13 cellular contexts compared by ENCODE assay signal in genomic region chr11:126607776-126608625, GRCh38.
DNase-seq lines count a peak whose midpoint lies in the region; ATAC-seq, FAIRE-seq and TF ChIP-seq lines count a peak whose summit lies in the region.
"Had no signal": no experiment of that assay in that cellular context is flagged by ENCODE, and none has a peak within 500 bp of the region (broad histone marks: within the 10 kb centered on the region; RNA-seq: fewer than 3 reads in every experiment).

No MANE protein-coding gene starts in this region.

- H4K5ac ChIP-seq in H1 (ENCODE audit: insufficient read length, low read depth, low read length): no peak overlapping the region

- H3K9me3 Mint-ChIP-seq in stimulated activated naive CD8-positive, alpha-beta T cell treated with anti-CD3 and anti-CD28 coated beads, Interleukin-15, amount 100 ng/mL, for 72 hours: no peaks in the 10 kb centered on the region
- H3K9me3 Mint-ChIP-seq: CD8-positive, alpha-beta memory T cell had no signal

- peak overlapping the region; percentile 38; the same call in 1 of the 2 replicates for H2BK5ac ChIP-seq in H1 (ENCODE audit: low read depth, low read length)

- H3K9me2 ChIP-seq in Karpas-422 (replicated peaks; ENCODE audit: insufficient read depth, low read length): no peaks in the 10 kb centered on the region

- POLR2A ChIA-PET in H1 (lab: Charles Lee; ENCODE audit: partially characterized antibody): interaction anchor here (0.6 kb wide), 1 partner anchor 132 kb away, joined by 3 read pairs; no protein-coding TSS in a partner anchor

- TF ChIP-seq POLR2A in H1 (IDR thresholded peaks at IDR 0.05; ENCODE audit: control extremely low read depth in 1 of 2, low read depth in 2 of 2, low read length in 2 of 2) (no peak), erythroblast (IDR thresholded peaks at IDR 0.05; ENCODE audit: low read length) (no peak)

- H3K14ac ChIP-seq in H1 (ENCODE audit: insufficient read length): no peak overlapping the region

- peak overlapping the region; percentile 30; the same call in 1 of the 2 replicates for H3K9ac ChIP-seq in Karpas-422 (ENCODE audit: low read length)
- H3K9ac ChIP-seq in H1 (replicated peaks in 1 of 4; ENCODE audit: extremely low read depth in 1 of 4, low read depth in 3 of 4, low read length in 3 of 4): no peak overlapping the region
- H3K9ac ChIP-seq: parathyroid adenoma had no signal

- H3K4me3 ChIP-seq in Karpas-422 (ENCODE audit: low read length) (no peak overlapping the region), H1 (ENCODE audit: extremely low read depth in 1 of 4, insufficient read depth in 2 of 4, low read depth in 3 of 4, low read length in 4 of 4) (peak overlapping the region in 1 of 4 experiments; percentile 39; a peak in 1 of 8 replicates)

- peak overlapping the region; percentile 86; the same call in 1 of the 2 replicates for H2BK12ac ChIP-seq in H1 (ENCODE audit: low read depth, low read length)

- H3K9me3 ChIP-seq in Karpas-422 (ENCODE audit: low read length) (no peaks in the 10 kb centered on the region), H1 (ENCODE audit: insufficient read depth in 2 of 2, low read depth in 1 of 2, low read length in 1 of 2) (peaks cover 0 to 4% of the 10 kb centered on the region in 2 experiments; a peak in 2 of 4 replicates)

- H3K4me1 ChIP-seq in Karpas-422 (ENCODE audit: low read length) (peaks cover 30% of the 10 kb centered on the region), H1 (replicated peaks in 1 of 4; ENCODE audit: control insufficient read depth in 3 of 4, insufficient read depth in 4 of 4, low read length in 3 of 4) (peaks cover 3 to 12% (median 9%) of the 10 kb centered on the region in 4 experiments)
- H3K4me1 ChIP-seq: parathyroid adenoma had no signal

- TF ChIP-seq CTCF in H1 (IDR thresholded peaks at IDR 0.05; ENCODE audit: control extremely low read depth in 1 of 3, insufficient read depth in 1 of 3, low read depth in 1 of 3, low read length in 3 of 3): no peak

- no peaks in the 10 kb centered on the region for H3K79me2 ChIP-seq in Karpas-422 (ENCODE audit: low read length)
- H3K79me2 ChIP-seq in H1 (ENCODE audit: control insufficient read depth in 1 of 2, insufficient read depth in 2 of 2, low read length in 2 of 2): no peaks in the 10 kb centered on the region
- H3K79me2 ChIP-seq: parathyroid adenoma had no signal

- peaks cover 29% of the 10 kb centered on the region for H3K27me3 Mint-ChIP-seq in stimulated activated naive CD8-positive, alpha-beta T cell treated with anti-CD3 and anti-CD28 coated beads, Interleukin-15, amount 100 ng/mL, for 72 hours

- H2AFZ ChIP-seq in Karpas-422 (ENCODE audit: low read length) (peak overlapping the region; percentile 48; the same call in 1 of the 2 replicates), H1 (ENCODE audit: low read length) (peak overlapping the region; percentile 43; the same call in 1 of the 2 replicates)
- H2AFZ ChIP-seq: parathyroid adenoma had no signal

- H3K36me3 ChIP-seq in Karpas-422 (ENCODE audit: insufficient read depth, low read length): no peaks in the 10 kb centered on the region
- no peaks in the 10 kb centered on the region for H3K36me3 ChIP-seq in H1 (ENCODE audit: control insufficient read depth in 2 of 4, insufficient read depth in 4 of 4, low read length in 3 of 4)

- no peaks in the 10 kb centered on the region for H3K27me3 ChIP-seq in Karpas-422 (ENCODE audit: low read length)
- H3K27me3 ChIP-seq in H1 (replicated peaks in 1 of 4; ENCODE audit: control insufficient read depth in 3 of 4, extremely low read depth in 1 of 4, insufficient read depth in 3 of 4, low read length in 3 of 4): no peaks in the 10 kb centered on the region; a peak in 3 of 7 replicates

- no peak overlapping the region for H3K4me3 Mint-ChIP-seq in stimulated activated naive CD8-positive, alpha-beta T cell treated with anti-CD3 and anti-CD28 coated beads, Interleukin-15, amount 100 ng/mL, for 72 hours
- H3K4me3 Mint-ChIP-seq: CD8-positive, alpha-beta memory T cell had no signal

- no peak overlapping the region for H2BK20ac ChIP-seq in H1 (ENCODE audit: low read length)

- H3K27ac Mint-ChIP-seq in stimulated activated naive CD8-positive, alpha-beta T cell treated with anti-CD3 and anti-CD28 coated beads, Interleukin-15, amount 100 ng/mL, for 72 hours: no peak overlapping the region
- H3K27ac Mint-ChIP-seq: CD8-positive, alpha-beta memory T cell had no signal

- H2BK15ac ChIP-seq in H1 (ENCODE audit: low read length): peak overlapping the region; percentile 73; the same call in 1 of the 2 replicates

- no peak for ATAC-seq in stimulated activated naive CD8-positive, alpha-beta T cell treated with anti-CD3 and anti-CD28 coated beads, Interleukin-15, amount 100 ng/mL, for 72 hours

- no peaks in the 10 kb centered on the region; the same call in 1 of the 2 replicates for H3K23me2 ChIP-seq in H1 (ENCODE audit: low read depth, low read length)

- H3K4ac ChIP-seq in H1 (replicated peaks; ENCODE audit: insufficient read length, low read depth, low read length): no peak overlapping the region

- H4K91ac ChIP-seq in H1 (replicated peaks; ENCODE audit: insufficient read length, low read length): no peak overlapping the region

- H3K56ac ChIP-seq in H1 (replicated peaks; ENCODE audit: insufficient read length, low read depth, low read length): no peak overlapping the region

- peak overlapping the region; percentile 54 for H4K8ac ChIP-seq in H1 (ENCODE audit: extremely low read depth, insufficient read depth, low read length)

- no peak for TF ChIP-seq EP300 in H1 (IDR thresholded peaks at IDR 0.05; ENCODE audit: borderline replicate concordance in 1 of 2, low read depth in 2 of 2, low read length in 2 of 2)

- H3K23ac ChIP-seq in H1 (ENCODE audit: insufficient read length): no peak overlapping the region

- DNase-seq in COR-L47 (lab: John Stamatoyannopoulos, UW) (peak; percentile 94), Karpas-422 (peak; percentile 53), NCI-H2171 treated with DMSO at 0.1 percent for 48 hours (lab: John Stamatoyannopoulos, UW) (peak; percentile 44), H1 (ENCODE audit: low read depth in 1 of 2, low spot score in 2 of 2) (no peak), pons (ENCODE audit: low spot score) (no peak), erythroblast (lab: John Stamatoyannopoulos, UW) (no peak)
- no peak for DNase-seq in stimulated activated naive CD4-positive, alpha-beta T cell (lab: John Stamatoyannopoulos, UW)
- no peak for DNase-seq in stimulated activated naive CD8-positive, alpha-beta T cell treated with anti-CD3 and anti-CD28 coated beads, Interleukin-15, amount 100 ng/mL, for 72 hours
- DNase-seq: activated CD4-positive, alpha-beta T cell treated with anti-CD3 and anti-CD28 coated beads for 4 hours; activated gamma-delta T cell; CD8-positive, alpha-beta memory T cell had no signal

- CTCF ChIA-PET in H1 (lab: Charles Lee; ENCODE audit: partially characterized antibody): interaction anchor here (0.6 to 11.1 kb wide), 79 partner anchors 9 to 521 kb away, joined by 3 to 142 read pairs (median 4); no protein-coding TSS in a partner anchor

- peak overlapping the region; percentile 78 for H3K18ac ChIP-seq in H1 (ENCODE audit: extremely low read depth, low read length)

- H4K20me1 ChIP-seq in Karpas-422 (ENCODE audit: insufficient read depth, low read depth, low read length) (no peaks in the 10 kb centered on the region), H1 (replicated peaks in 1 of 2; ENCODE audit: control insufficient read depth in 1 of 2, insufficient read depth in 2 of 2, low read length in 2 of 2) (no peaks in the 10 kb centered on the region)

- H3K79me1 ChIP-seq in H1 (ENCODE audit: low read depth, low read length): no peaks in the 10 kb centered on the region

- no peaks in the 10 kb centered on the region for H3K4me1 Mint-ChIP-seq in stimulated activated naive CD8-positive, alpha-beta T cell treated with anti-CD3 and anti-CD28 coated beads, Interleukin-15, amount 100 ng/mL, for 72 hours

- H3K27ac ChIP-seq in Karpas-422 (ENCODE audit: low read length): no peak overlapping the region
- H3K27ac ChIP-seq in H1 (ENCODE audit: low read depth, low read length): no peak overlapping the region
- H3K27ac ChIP-seq: parathyroid adenoma had no signal

- H3K4me2 ChIP-seq in Karpas-422 (ENCODE audit: low read depth, low read length, poor library complexity, severe bottlenecking) (peak overlapping the region; percentile 42), H1 (ENCODE audit: insufficient read depth in 1 of 2, low read depth in 2 of 2, low read length in 2 of 2) (peak overlapping the region; percentile 2 to 59)

- H2BK120ac ChIP-seq in H1 (replicated peaks; ENCODE audit: low read depth, low read length): no peak overlapping the region

- no peak for FAIRE-seq in H1 (lab: Jason Lieb, UNC)
- FAIRE-seq: urothelium cell line had no signal

- no peak overlapping the region for H2AK5ac ChIP-seq in H1 (ENCODE audit: low read depth, low read length)

- 49% methylated on average over 20 of the region's 20 CpGs; no CpG with 5 or more reads in 1 of the 2 experiments for WGBS in H1 (ENCODE audit: extremely low coverage in 1 of 2, insufficient coverage in 1 of 2, insufficient read length in 1 of 2, insufficient replicate concordance in 2 of 2, low coverage in 1 of 2, low lambda C conversion rate in 2 of 2, missing lambda C conversion rate in 1 of 2), 2 experiments

- TF ChIP-seq RAD21 in H1 (IDR thresholded peaks at IDR 0.05 in 1 of 2, conservative IDR thresholded peaks at IDR 0.05 in 1 of 2; ENCODE audit: low read depth in 2 of 2, low read length in 2 of 2): no peak

TF ChIP-seq in H1, 55 proteins besides CTCF, POLR2A, EP300 and RAD21:
- TF ChIP-seq TEAD4 (IDR thresholded peaks at IDR 0.05; ENCODE audit: low read depth, low read length) (0 out of 2 replicates have a peak, but pooled peaks have one; percentile 2), HDAC2 (IDR thresholded peaks at IDR 0.05; ENCODE audit: borderline replicate concordance in 1 of 2, low read depth in 2 of 2, low read length in 2 of 2) (0 out of 4 replicates have a peak, but pooled peaks of 1 of the 2 experiments have one; percentile 0), KDM5A (IDR thresholded peaks at IDR 0.05; ENCODE audit: low read length) (no peak), RFX5 (IDR thresholded peaks at IDR 0.05; ENCODE audit: borderline replicate concordance, low read depth, low read length) (peak; percentile 74; the same call in 1 of the 2 replicates), SP4 (IDR thresholded peaks at IDR 0.05; ENCODE audit: low read length) (no peak)
TF ChIP-seq in H1: peak in this region for 3.

Comparison
In these comparisons a context has a peak if more than half of its experiments do, and no peak if none do; other contexts are left out.
1. DNase-seq: peak in COR-L47 (single experiment), Karpas-422 (single experiment) and NCI-H2171 treated with DMSO at 0.1 percent for 48 hours (single experiment); none in H1 (0 of 2), pons (single experiment), erythroblast (0 of 2), stimulated activated naive CD4-positive, alpha-beta T cell (0 of 6) and stimulated activated naive CD8-positive, alpha-beta T cell treated with anti-CD3 and anti-CD28 coated beads, Interleukin-15, amount 100 ng/mL, for 72 hours (0 of 2).